Comparison of ENCODE assay signal across 20 cellular contexts in the genomic region with DNA sequence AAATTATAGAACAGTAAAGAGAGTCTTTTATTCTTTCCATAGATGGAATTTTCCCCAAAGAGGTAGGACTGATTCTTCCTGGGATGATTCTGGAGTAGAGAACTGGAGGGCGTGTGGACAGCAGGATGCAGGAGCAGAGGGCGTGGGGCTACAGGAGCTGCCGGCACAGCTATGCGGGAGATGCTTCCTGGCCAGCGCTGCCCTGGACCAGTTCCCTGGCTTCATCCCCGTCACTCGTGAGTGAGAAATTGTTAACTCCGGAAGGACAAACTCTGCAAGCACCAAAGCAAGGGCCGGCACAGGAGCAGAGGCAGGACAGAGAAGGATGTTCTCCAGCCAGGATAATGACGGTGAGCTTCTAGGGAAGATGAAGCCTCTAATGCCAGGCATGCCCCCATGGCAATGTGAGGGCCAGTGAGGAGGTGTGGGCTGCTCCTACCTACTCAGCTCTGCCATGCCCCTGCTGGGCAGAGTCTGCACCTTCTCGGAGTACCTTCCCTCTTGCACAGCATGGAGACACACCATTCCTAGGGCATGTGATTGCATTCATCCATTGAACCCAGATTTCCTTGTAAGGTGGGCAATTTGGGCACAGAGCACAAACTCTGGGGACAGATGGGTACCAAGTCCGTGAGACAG.
A peak's percentile ranks its signal among the peaks of the same experiment; 100 is the strongest.
DNase-seq lines count a peak whose midpoint lies in the region; ATAC-seq, FAIRE-seq and TF ChIP-seq lines count a peak whose summit lies in the region.
"Had no signal": no experiment of that assay in that cellular context is flagged by ENCODE, and none has a peak within 500 bp of the region (broad histone marks: within the 10 kb centered on the region; RNA-seq: fewer than 3 reads in every experiment).

No MANE protein-coding gene starts in this region.

- peaks cover 8% of the 10 kb centered on the region for H3K9me3 Mint-ChIP-seq in T-helper 2 cell treated with Interferon-gamma antibody and Interleukin-4, amounts not matched to agents 5 μg/mL and 100 μg/mL, for 36 hours

- intact Hi-C loops in IMR-90 (cut with micrococcal nuclease), result loop anchor here (5.0 kb wide), 1 partner anchor 40 kb away; no protein-coding TSS in a partner anchor

- dilution Hi-C loops in IMR-90 (cut with HindIII; ENCODE audit: low sequenced_read_pairs, unreplicated experiment), result no loop called here

- H2BK15ac ChIP-seq in IMR-90 (ENCODE audit: low read depth, low read length) (no peak overlapping the region), H1 (ENCODE audit: low read length) (no peak overlapping the region)

- H3K18ac ChIP-seq in IMR-90 (ENCODE audit: low read depth, low read length) (no peak overlapping the region), H1 (ENCODE audit: extremely low read depth, low read length) (no peak overlapping the region)

- H3K79me1 ChIP-seq in IMR-90 (ENCODE audit: low read depth in 1 of 2, low read length in 2 of 2) (no peaks in the 10 kb centered on the region), H1 (ENCODE audit: low read depth, low read length) (no peaks in the 10 kb centered on the region)

- no peak overlapping the region for H2AFZ ChIP-seq in IMR-90 (replicated peaks; ENCODE audit: low read length, poor library complexity)
- no peak overlapping the region for H2AFZ ChIP-seq in H1 (ENCODE audit: low read length)
- no peak overlapping the region for H2AFZ ChIP-seq in osteoblast (ENCODE audit: low read length)

- FAIRE-seq in H1 (lab: Jason Lieb, UNC) (no peak), small intestine (lab: Jason Lieb, UNC) (no peak)

- H3K36me3 ChIP-seq in BLaER1 treated with 17β-estradiol and CSF1 and Interleukin-3, amounts not matched to agents 10 nM and 100 nM, result no peaks in the 10 kb centered on the region
- no peaks in the 10 kb centered on the region for H3K36me3 ChIP-seq in IMR-90 (ENCODE audit: control insufficient read depth, insufficient read depth, low read length)
- no peaks in the 10 kb centered on the region for H3K36me3 ChIP-seq in H1 (ENCODE audit: control insufficient read depth in 2 of 4, insufficient read depth in 4 of 4, low read length in 3 of 4)
- no peaks in the 10 kb centered on the region for H3K36me3 ChIP-seq in osteoblast (ENCODE audit: insufficient read depth, low read length)
- H3K36me3 ChIP-seq in small intestine (ENCODE audit: control insufficient read depth in 2 of 2, insufficient read depth in 2 of 2, low read length in 2 of 2), result no peaks in the 10 kb centered on the region
- H3K36me3 ChIP-seq: cardiac muscle cell had no signal

- H3K36me3 Mint-ChIP-seq in T-helper 2 cell treated with Interferon-gamma antibody and Interleukin-4, amounts not matched to agents 5 μg/mL and 100 μg/mL, for 36 hours (ENCODE audit: low read depth), result no peaks in the 10 kb centered on the region
- H3K36me3 Mint-ChIP-seq: activated naive CD8-positive, alpha-beta T cell treated with anti-CD3 and anti-CD28 coated beads for 36 hours had no signal

- H3K4me3 ChIP-seq in BLaER1 treated with 17β-estradiol and CSF1 and Interleukin-3, amounts not matched to agents 10 nM and 100 nM, result no peak overlapping the region
- H3K4me3 ChIP-seq in IMR-90 (ENCODE audit: insufficient read depth, low read depth, low read length) (no peak overlapping the region), H1 (ENCODE audit: extremely low read depth in 1 of 4, insufficient read depth in 2 of 4, low read depth in 3 of 4, low read length in 4 of 4) (no peak overlapping the region), osteoblast (ENCODE audit: insufficient read depth, low read length) (no peak overlapping the region), small intestine (ENCODE audit: low read depth in 1 of 2, low read length in 2 of 2) (no peak overlapping the region)
- H3K4me3 ChIP-seq: cardiac muscle cell had no signal

- H4K5ac ChIP-seq in IMR-90 (ENCODE audit: low read depth, low read length) (no peak overlapping the region), H1 (ENCODE audit: insufficient read length, low read depth, low read length) (no peak overlapping the region)

- H4K91ac ChIP-seq in IMR-90 (ENCODE audit: insufficient read depth, low read depth, low read length) (no peak overlapping the region), H1 (replicated peaks; ENCODE audit: insufficient read length, low read length) (no peak overlapping the region)

- DNase-seq in IMR-90, result no peak
- no peak for DNase-seq in H1 (ENCODE audit: low read depth in 1 of 2, low spot score in 2 of 2)
- DNase-seq in osteoblast (ENCODE audit: insufficient read length, low spot score, missing footprints), result no peak
- DNase-seq in T-helper 2 cell treated with Interferon-gamma antibody and Interleukin-4, amounts not matched to agents 5 μg/mL and 100 μg/mL, for 36 hours (ENCODE audit: low spot score), result no peak
- no peak for DNase-seq in small intestine
- DNase-seq in activated CD4-positive, alpha-beta T cell treated with anti-CD3 and anti-CD28 coated beads for 4 hours, result no peak
- DNase-seq in DMS53 treated with DMSO at 0.1 percent for 48 hours (lab: John Stamatoyannopoulos, UW; ENCODE audit: unreplicated experiment), result no peak
- DNase-seq: activated CD8-positive, alpha-beta T cell treated with anti-CD3 and anti-CD28 coated beads for 36 hours; activated naive CD8-positive, alpha-beta T cell treated with anti-CD3 and anti-CD28 coated beads for 36 hours; activated T-cell treated with anti-CD3 and anti-CD28 coated beads, Interleukin-2, amount 50 U/mL, for 72 hours; Caco-2; effector CD4-positive, alpha-beta T cell; H7; Karpas-422; NCI-H1417 treated with DMSO at 0.1 percent for 48 hours; NCI-H774; occipital lobe; stimulated activated CD4-positive, alpha-beta T cell treated with anti-CD3 and anti-CD28 coated beads, Interleukin-4, amount 100 ng/mL, for 1 hour had no signal

- H3K9ac ChIP-seq in BLaER1 treated with 17β-estradiol and CSF1 and Interleukin-3, amounts not matched to agents 10 nM and 100 nM, result no peak overlapping the region
- H3K9ac ChIP-seq in IMR-90 (ENCODE audit: low read depth, low read length) (no peak overlapping the region), H1 (replicated peaks in 1 of 4; ENCODE audit: extremely low read depth in 1 of 4, low read depth in 3 of 4, low read length in 3 of 4) (no peak overlapping the region)

- TF ChIP-seq EP300 in H1 (IDR thresholded peaks at IDR 0.05; ENCODE audit: borderline replicate concordance in 1 of 2, low read depth in 2 of 2, low read length in 2 of 2), result no peak

- BruUV-seq in IMR-90 (replicated peaks; lab: Mats Ljungman, UMichigan), result no TSS peak

- H2BK12ac ChIP-seq in H1 (ENCODE audit: low read depth, low read length), result no peak overlapping the region

- no peaks in the 10 kb centered on the region for H3K27me3 Mint-ChIP-seq in T-helper 2 cell treated with Interferon-gamma antibody and Interleukin-4, amounts not matched to agents 5 μg/mL and 100 μg/mL, for 36 hours (ENCODE audit: low read depth)
- H3K27me3 Mint-ChIP-seq: activated CD8-positive, alpha-beta T cell treated with anti-CD3 and anti-CD28 coated beads for 36 hours; activated naive CD8-positive, alpha-beta T cell treated with anti-CD3 and anti-CD28 coated beads for 36 hours had no signal

- WGBS in IMR-90 (ENCODE audit: extremely low coverage in 2 of 2, insufficient read length in 1 of 2), 2 experiments, result 53% methylated on average over 8 of the region's 12 CpGs; no CpG with 5 or more reads in 1 of the 2 experiments
- WGBS in H1 (ENCODE audit: extremely low coverage in 1 of 2, insufficient coverage in 1 of 2, insufficient read length in 1 of 2, insufficient replicate concordance in 2 of 2, low coverage in 1 of 2, low lambda C conversion rate in 2 of 2, missing lambda C conversion rate in 1 of 2), 2 experiments, result 87% methylated on average over 12 of the region's 12 CpGs; no CpG with 5 or more reads in 1 of the 2 experiments
- WGBS in small intestine, 3 donors, result 69 to 81% (median 76%) methylated on average over 12 of the region's 12 CpGs

- H2BK120ac ChIP-seq in IMR-90 (ENCODE audit: low read depth, low read length), result no peak overlapping the region
- no peak overlapping the region for H2BK120ac ChIP-seq in H1 (replicated peaks; ENCODE audit: low read depth, low read length)

- TF ChIP-seq CTCF in IMR-90 (conservative IDR thresholded peaks at IDR 0.05; ENCODE audit: low read depth, low read length), result no peak
- peak in 2 of 3 experiments; percentile 23 to 36; a peak in 2 of 4 replicates for TF ChIP-seq CTCF in H1 (IDR thresholded peaks at IDR 0.05; ENCODE audit: control extremely low read depth in 1 of 3, insufficient read depth in 1 of 3, low read depth in 1 of 3, low read length in 3 of 3)
- no peak for TF ChIP-seq CTCF in osteoblast (IDR thresholded peaks at IDR 0.05; ENCODE audit: extremely low read depth, low read depth, low read length)

- TF ChIP-seq POLR2A in IMR-90 (IDR thresholded peaks at IDR 0.05; ENCODE audit: low read depth, low read length), result no peak
- TF ChIP-seq POLR2A in H1 (IDR thresholded peaks at IDR 0.05; ENCODE audit: control extremely low read depth in 1 of 2, low read depth in 2 of 2, low read length in 2 of 2), result no peak

- CTCF ChIA-PET in IMR-90 (lab: Yijun Ruan, JAX) (interaction anchor here (0.6 to 1.5 kb wide), 2 partner anchors 13 to 62 kb away, joined by 3 to 7 read pairs; no protein-coding TSS in a partner anchor), H1 (lab: Charles Lee; ENCODE audit: partially characterized antibody) (interaction anchor here (0.8 to 2.7 kb wide), 5 partner anchors 12 to 759 kb away, joined by 3 to 22 read pairs (median 3); no protein-coding TSS in a partner anchor)

- H3K4ac ChIP-seq in IMR-90 (ENCODE audit: low read depth, low read length) (no peak overlapping the region), H1 (replicated peaks; ENCODE audit: insufficient read length, low read depth, low read length) (no peak overlapping the region)

- H3K56ac ChIP-seq in IMR-90 (ENCODE audit: extremely low read depth, insufficient read depth, low read length) (no peak overlapping the region), H1 (replicated peaks; ENCODE audit: insufficient read length, low read depth, low read length) (no peak overlapping the region)

- peaks cover 15 to 30% (median 22%) of the 10 kb centered on the region in 10 experiments for H3K4me1 ChIP-seq in BLaER1 treated with 17β-estradiol and CSF1 and Interleukin-3, amounts not matched to agents 10 nM and 100 nM
- no peaks in the 10 kb centered on the region; the same call in 1 of the 2 replicates for H3K4me1 ChIP-seq in IMR-90 (ENCODE audit: control insufficient read depth, insufficient read depth, low read length)
- no peaks in the 10 kb centered on the region; a peak in 1 of 7 replicates for H3K4me1 ChIP-seq in H1 (replicated peaks in 1 of 4; ENCODE audit: control insufficient read depth in 3 of 4, insufficient read depth in 4 of 4, low read length in 3 of 4)
- peaks cover 14% of the 10 kb centered on the region for H3K4me1 ChIP-seq in osteoblast (ENCODE audit: insufficient read depth, low read length)
- H3K4me1 ChIP-seq in small intestine (ENCODE audit: control insufficient read depth in 2 of 2, insufficient read depth in 1 of 2, low read depth in 1 of 2, low read length in 1 of 2), result no peaks in the 10 kb centered on the region
- H3K4me1 ChIP-seq: Caco-2 had no signal

- no peak overlapping the region for H2AK9ac ChIP-seq in IMR-90 (replicated peaks; ENCODE audit: low read depth, low read length, poor library complexity)

- H3K4me2 ChIP-seq in BLaER1 treated with 17β-estradiol and CSF1 and Interleukin-3, amounts not matched to agents 10 nM and 100 nM, result peak overlapping the region; percentile 18 to 77 (median 64)
- H3K4me2 ChIP-seq in IMR-90 (ENCODE audit: low read depth, low read length), result no peak overlapping the region
- H3K4me2 ChIP-seq in H1 (ENCODE audit: insufficient read depth in 1 of 2, low read depth in 2 of 2, low read length in 2 of 2), result no peak overlapping the region
- H3K4me2 ChIP-seq in osteoblast (ENCODE audit: insufficient read depth, low read length), result no peak overlapping the region

- TF ChIP-seq RAD21 in IMR-90 (IDR thresholded peaks at IDR 0.05; ENCODE audit: low read length) (no peak), H1 (IDR thresholded peaks at IDR 0.05 in 1 of 2, conservative IDR thresholded peaks at IDR 0.05 in 1 of 2; ENCODE audit: low read depth in 2 of 2, low read length in 2 of 2) (peak in 1 of 2 experiments; percentile 14; a peak in 1 of 4 replicates)

- no peak overlapping the region; a peak in 1 of 22 replicates for H3K27ac ChIP-seq in BLaER1 treated with 17β-estradiol and CSF1 and Interleukin-3, amounts not matched to agents 10 nM and 100 nM
- H3K27ac ChIP-seq in IMR-90 (ENCODE audit: insufficient read depth, low read length) (no peak overlapping the region), H1 (ENCODE audit: low read depth, low read length) (no peak overlapping the region), osteoblast (ENCODE audit: low read depth, low read length) (peak overlapping the region; percentile 65), small intestine (ENCODE audit: low read depth in 1 of 2, low read length in 1 of 2) (no peak overlapping the region)
- H3K27ac ChIP-seq: cardiac muscle cell had no signal

- H2AK5ac ChIP-seq in IMR-90 (ENCODE audit: low read depth, low read length), result no peak overlapping the region; the same call in 1 of the 2 replicates
- H2AK5ac ChIP-seq in H1 (ENCODE audit: low read depth, low read length), result no peak overlapping the region

- POLR2A ChIA-PET in IMR-90 (lab: Charles Lee; ENCODE audit: unreplicated experiment), result no interaction called here
- POLR2A ChIA-PET in H1 (lab: Charles Lee; ENCODE audit: partially characterized antibody), result interaction anchor here (0.6 kb wide), 1 partner anchor 14 kb away, joined by 3 read pairs; no protein-coding TSS in a partner anchor

- ATAC-seq in IMR-90 (ENCODE audit: low read depth), result no peak
- ATAC-seq: activated CD8-positive, alpha-beta T cell treated with anti-CD3 and anti-CD28 coated beads for 36 hours; activated T-cell treated with anti-CD3 and anti-CD28 coated beads, Interleukin-2, amount 50 U/mL, for 72 hours had no signal

- H3K9me3 ChIP-seq in BLaER1 treated with 17β-estradiol and CSF1 and Interleukin-3, amounts not matched to agents 10 nM and 100 nM (replicated peaks in 1 of 11), result peaks cover 6 to 20% (median 14%) of the 10 kb centered on the region in 11 experiments; a peak in 19 of 22 replicates
- H3K9me3 ChIP-seq in IMR-90 (ENCODE audit: control insufficient read depth, insufficient read depth, low read length), result no peaks in the 10 kb centered on the region
- H3K9me3 ChIP-seq in H1 (ENCODE audit: insufficient read depth in 2 of 2, low read depth in 1 of 2, low read length in 1 of 2), result no peaks in the 10 kb centered on the region; a peak in 2 of 4 replicates
- H3K9me3 ChIP-seq in osteoblast (ENCODE audit: low read depth, low read length), result no peaks in the 10 kb centered on the region
- no peaks in the 10 kb centered on the region for H3K9me3 ChIP-seq in small intestine (ENCODE audit: control insufficient read depth, low read depth)
- H3K9me3 ChIP-seq: Caco-2 had no signal

- no peaks in the 10 kb centered on the region for H3K23me2 ChIP-seq in H1 (ENCODE audit: low read depth, low read length)

- H3K79me2 ChIP-seq in H1 (ENCODE audit: control insufficient read depth in 1 of 2, insufficient read depth in 2 of 2, low read length in 2 of 2) (no peaks in the 10 kb centered on the region), osteoblast (ENCODE audit: insufficient read depth, low read length) (no peaks in the 10 kb centered on the region)

- H2BK5ac ChIP-seq in IMR-90 (ENCODE audit: low read depth, low read length, poor library complexity, severe bottlenecking), result no peak overlapping the region
- no peak overlapping the region for H2BK5ac ChIP-seq in H1 (ENCODE audit: low read depth, low read length)

- no peaks in the 10 kb centered on the region; the same call in 1 of the 2 replicates for H3K9me1 ChIP-seq in IMR-90 (ENCODE audit: insufficient read depth, low read length)

- H3K4me3 Mint-ChIP-seq in T-helper 2 cell treated with Interferon-gamma antibody and Interleukin-4, amounts not matched to agents 5 μg/mL and 100 μg/mL, for 36 hours, result no peak overlapping the region
- H3K4me3 Mint-ChIP-seq: activated CD8-positive, alpha-beta T cell treated with anti-CD3 and anti-CD28 coated beads for 36 hours; activated naive CD8-positive, alpha-beta T cell treated with anti-CD3 and anti-CD28 coated beads for 36 hours; activated T-cell treated with anti-CD3 and anti-CD28 coated beads, Interleukin-2, amount 50 U/mL, for 72 hours had no signal

- H3K14ac ChIP-seq in IMR-90 (replicated peaks; ENCODE audit: low read depth, low read length), result 0 out of 2 replicates have a peak overlapping the region, but pooled peaks have one; percentile 8
- H3K14ac ChIP-seq in H1 (ENCODE audit: insufficient read length), result no peak overlapping the region

- H3K23ac ChIP-seq in IMR-90 (ENCODE audit: low read depth, low read length) (no peak overlapping the region), H1 (ENCODE audit: insufficient read length) (no peak overlapping the region)

- H3K4me1 Mint-ChIP-seq in T-helper 2 cell treated with Interferon-gamma antibody and Interleukin-4, amounts not matched to agents 5 μg/mL and 100 μg/mL, for 36 hours (ENCODE audit: low read depth), result no peaks in the 10 kb centered on the region
- H3K4me1 Mint-ChIP-seq: activated naive CD8-positive, alpha-beta T cell treated with anti-CD3 and anti-CD28 coated beads for 36 hours had no signal

- H4K8ac ChIP-seq in IMR-90 (ENCODE audit: low read depth in 2 of 2, low read length in 2 of 2) (no peak overlapping the region), H1 (ENCODE audit: extremely low read depth, insufficient read depth, low read length) (no peak overlapping the region)

- no peaks in the 10 kb centered on the region; a peak in 1 of 22 replicates for H4K20me1 ChIP-seq in BLaER1 treated with 17β-estradiol and CSF1 and Interleukin-3, amounts not matched to agents 10 nM and 100 nM
- H4K20me1 ChIP-seq in IMR-90 (ENCODE audit: insufficient read depth, low read length) (no peaks in the 10 kb centered on the region), H1 (replicated peaks in 1 of 2; ENCODE audit: control insufficient read depth in 1 of 2, insufficient read depth in 2 of 2, low read length in 2 of 2) (no peaks in the 10 kb centered on the region), osteoblast (ENCODE audit: insufficient read depth, low read length) (no peaks in the 10 kb centered on the region)

- in situ Hi-C loops in IMR-90 (cut with MboI; ENCODE audit: low sequenced_read_pairs), result no loop called here

- no peaks in the 10 kb centered on the region for H3K27me3 ChIP-seq in BLaER1 treated with 17β-estradiol and CSF1 and Interleukin-3, amounts not matched to agents 10 nM and 100 nM
- no peaks in the 10 kb centered on the region for H3K27me3 ChIP-seq in IMR-90 (ENCODE audit: control insufficient read depth, insufficient read depth, low read length)
- H3K27me3 ChIP-seq in H1 (replicated peaks in 1 of 4; ENCODE audit: control insufficient read depth in 3 of 4, extremely low read depth in 1 of 4, insufficient read depth in 3 of 4, low read length in 3 of 4), result no peaks in the 10 kb centered on the region
- no peaks in the 10 kb centered on the region for H3K27me3 ChIP-seq in osteoblast (ENCODE audit: insufficient read depth, low read length)
- H3K27me3 ChIP-seq in small intestine (ENCODE audit: control insufficient read depth in 2 of 2, insufficient read depth in 2 of 2, low read length in 2 of 2), result no peaks in the 10 kb centered on the region
- H3K27me3 ChIP-seq: cardiac muscle cell had no signal

- no peak overlapping the region for H2BK20ac ChIP-seq in IMR-90 (ENCODE audit: low read depth, low read length)
- H2BK20ac ChIP-seq in H1 (ENCODE audit: low read length), result no peak overlapping the region

- no peak overlapping the region for H3K27ac Mint-ChIP-seq in T-helper 2 cell treated with Interferon-gamma antibody and Interleukin-4, amounts not matched to agents 5 μg/mL and 100 μg/mL, for 36 hours
- H3K27ac Mint-ChIP-seq: activated CD8-positive, alpha-beta T cell treated with anti-CD3 and anti-CD28 coated beads for 36 hours; activated naive CD8-positive, alpha-beta T cell treated with anti-CD3 and anti-CD28 coated beads for 36 hours; activated T-cell treated with anti-CD3 and anti-CD28 coated beads, Interleukin-2, amount 50 U/mL, for 72 hours had no signal

Comparison
In these comparisons a context has a peak if more than half of its experiments do, and no peak if none do; other contexts are left out.
1. H3K4me2 ChIP-seq: peak in BLaER1 treated with 17β-estradiol and CSF1 and Interleukin-3, amounts not matched to agents 10 nM and 100 nM (11 of 11); none in IMR-90 (single experiment), H1 (0 of 2) and osteoblast (single experiment).
2. CTCF ChIP-seq: peak in H1 (2 of 3); none in IMR-90 (single experiment) and osteoblast (single experiment).